Comparison of ENCODE assay signal across 8 cellular contexts in genomic region chr6:127341471-127342202, GRCh38. TPM values are rescaled to one million over a fixed set of nuclear protein-coding genes. Genes with fewer than 3 reads are reported as not detected.
DNase-seq lines count a peak whose midpoint lies in the region; ATAC-seq and TF ChIP-seq lines count a peak whose summit lies in the region.

No MANE protein-coding gene starts in this region.

- ATAC-seq in GM18867 (IDR thresholded peaks at IDR 0.05; ENCODE audit: unreplicated experiment) (peak; percentile 35), HG02981 (IDR thresholded peaks at IDR 0.05; ENCODE audit: unreplicated experiment) (peak; percentile 37), HG03097 (IDR thresholded peaks at IDR 0.05; ENCODE audit: low FRiP score, unreplicated experiment) (no peak)

- peak overlapping the region; percentile 96 for H2AFZ ChIP-seq in osteoblast (ENCODE audit: low read length)

- H3K36me3 ChIP-seq in adipocyte (ENCODE audit: control insufficient read depth, insufficient read depth, low read length, severe bottlenecking) (no peaks in the 10 kb centered on the region), osteoblast (ENCODE audit: insufficient read depth, low read length) (no peaks in the 10 kb centered on the region)

- H3K27me3 ChIP-seq in adipocyte (replicated peaks; ENCODE audit: control insufficient read depth, insufficient read depth, low read length) (no peaks in the 10 kb centered on the region), osteoblast (ENCODE audit: insufficient read depth, low read length) (no peaks in the 10 kb centered on the region)

- H3K4me3 ChIP-seq in adipocyte (ENCODE audit: low read length) (peak overlapping the region; percentile 96), osteoblast (ENCODE audit: insufficient read depth, low read length) (peak overlapping the region; percentile 85)

- peak overlapping the region; percentile 92 for H3K4me2 ChIP-seq in osteoblast (ENCODE audit: insufficient read depth, low read length)

- no peak for DNase-seq in adipocyte (ENCODE audit: low read depth)
- DNase-seq in osteoblast (ENCODE audit: insufficient read length, low spot score, missing footprints): no peak
- no peak for DNase-seq in effector CD4-positive, alpha-beta T cell
- DNase-seq in activated T-cell treated with anti-CD3 and anti-CD28 coated beads, Interleukin-2, amount 50 U/mL, for 48 hours: no peak
- no peak for DNase-seq in activated naive CD4-positive, alpha-beta T cell treated with Interleukin-2 at 50 U/mL for 16 hours

- peaks cover 48% of the 10 kb centered on the region for H3K4me1 ChIP-seq in adipocyte (ENCODE audit: control insufficient read depth, insufficient read depth, low read length)
- H3K4me1 ChIP-seq in osteoblast (ENCODE audit: insufficient read depth, low read length): peaks cover 21% of the 10 kb centered on the region

- H3K27ac ChIP-seq in osteoblast (ENCODE audit: low read depth, low read length): no peak overlapping the region

- H3K9ac ChIP-seq in adipocyte (ENCODE audit: low read length): peak overlapping the region; percentile 97

- peaks cover 95% of the 10 kb centered on the region for H3K79me2 ChIP-seq in osteoblast (ENCODE audit: insufficient read depth, low read length)

- H3K9me3 ChIP-seq in adipocyte (ENCODE audit: control insufficient read depth, low read length) (no peaks in the 10 kb centered on the region), osteoblast (ENCODE audit: low read depth, low read length) (no peaks in the 10 kb centered on the region)

- TF ChIP-seq CTCF in osteoblast (IDR thresholded peaks at IDR 0.05; ENCODE audit: extremely low read depth, low read depth, low read length): no peak

- peaks cover 4% of the 10 kb centered on the region for H4K20me1 ChIP-seq in osteoblast (ENCODE audit: insufficient read depth, low read length)

RNA-seq across cellular contexts. Expression of gene ECHDC1, which starts 1.8 kb away (rescaled TPM):
- 67.0 and 71.0 TPM in 2 replicates for total RNA-seq in osteoblast
